1 cellular context compared by ENCODE assay signal in the genomic region with DNA sequence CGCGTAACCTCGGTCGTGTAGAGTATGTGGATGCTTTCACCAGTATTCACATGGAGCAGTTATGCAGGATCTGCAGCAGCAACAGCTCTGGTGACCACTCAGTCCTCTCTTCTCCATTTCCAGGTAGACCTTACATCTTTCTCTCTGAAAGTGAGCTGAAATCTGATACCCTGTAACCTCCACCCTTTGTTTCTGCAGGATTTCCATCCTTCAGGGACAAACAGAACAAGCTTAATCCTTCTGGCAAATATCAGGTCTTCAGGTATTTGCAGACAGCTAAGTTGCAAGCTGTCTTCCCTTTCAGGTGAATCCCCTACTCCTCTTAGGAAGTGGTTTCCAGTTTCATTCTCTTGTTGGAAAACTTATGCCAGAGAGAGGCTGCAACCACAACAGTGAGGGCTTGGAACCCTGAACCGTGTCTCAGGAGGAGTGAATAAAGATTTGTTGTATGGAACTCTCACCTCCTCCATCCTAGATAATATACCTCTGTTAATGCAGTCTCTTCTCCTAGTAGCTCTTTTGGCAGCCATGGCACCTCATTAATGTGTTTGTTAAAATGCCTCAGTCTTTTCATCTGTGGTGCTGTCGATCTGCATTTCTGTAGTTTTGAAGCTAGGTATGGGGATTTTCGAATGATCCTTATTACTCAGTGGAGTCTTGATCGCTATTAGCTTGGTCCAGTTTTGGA.
TF ChIP-seq lines count a peak whose summit lies in the region.

No MANE protein-coding gene starts in this region.

TF ChIP-seq in H1, 55 proteins besides CTCF, POLR2A, EP300 and RAD21:
- TF ChIP-seq CREB1 (IDR thresholded peaks at IDR 0.05) (no peak), NANOG (IDR thresholded peaks at IDR 0.05; ENCODE audit: insufficient read depth, low read depth, low read length, poor library complexity, severe bottlenecking) (no peak), SP2 (IDR thresholded peaks at IDR 0.05; ENCODE audit: low read length) (no peak), SIN3A (conservative IDR thresholded peaks at IDR 0.05 in 1 of 2, IDR thresholded peaks at IDR 0.05 in 1 of 2; ENCODE audit: low read depth in 1 of 2, low read length in 2 of 2) (no peak), YY1 (IDR thresholded peaks at IDR 0.05; ENCODE audit: low read depth, low read length) (no peak), HDAC2 (IDR thresholded peaks at IDR 0.05; ENCODE audit: borderline replicate concordance in 1 of 2, low read depth in 2 of 2, low read length in 2 of 2) (no peak), E2F6 (IDR thresholded peaks at IDR 0.05) (no peak), EGR1 (IDR thresholded peaks at IDR 0.05; ENCODE audit: borderline replicate concordance, low read depth, low read length) (no peak), MAFK (IDR thresholded peaks at IDR 0.05; ENCODE audit: low read depth, low read length) (no peak), CHD2 (IDR thresholded peaks at IDR 0.05; ENCODE audit: low read length) (no peak), BRCA1 (IDR thresholded peaks at IDR 0.05; ENCODE audit: low read depth, low read length) (no peak), KDM1A (IDR thresholded peaks at IDR 0.05; ENCODE audit: borderline replicate concordance, low read length) (peak; percentile 41; the same call in 1 of the 2 replicates), PHF8 (conservative IDR thresholded peaks at IDR 0.05; ENCODE audit: low read depth, low read length) (no peak), SRF (IDR thresholded peaks at IDR 0.05; ENCODE audit: low read depth, low read length) (no peak), ZNF274 (IDR thresholded peaks at IDR 0.05; ENCODE audit: borderline replicate concordance, extremely low read depth, low read length) (no peak), ATF3 (IDR thresholded peaks at IDR 0.05; ENCODE audit: insufficient read depth, low read depth, low read length) (no peak), KDM4A (IDR thresholded peaks at IDR 0.05; ENCODE audit: low read depth, low read length, severe bottlenecking) (no peak), KDM5A (IDR thresholded peaks at IDR 0.05; ENCODE audit: low read length) (no peak), RXRA (IDR thresholded peaks at IDR 0.05; ENCODE audit: insufficient read depth, low read depth, low read length) (no peak), SP1 (IDR thresholded peaks at IDR 0.05; ENCODE audit: low read depth, low read length) (no peak), TAF1 (IDR thresholded peaks at IDR 0.05; ENCODE audit: low read depth, low read length) (0 out of 2 replicates have a peak, but pooled peaks have one; percentile 5), CTBP2 (IDR thresholded peaks at IDR 0.05; ENCODE audit: borderline replicate concordance, insufficient read depth, insufficient read length, low read length) (no peak), BCL11A (IDR thresholded peaks at IDR 0.05; ENCODE audit: low read depth in 2 of 2, low read length in 2 of 2) (no peak), CHD7 (IDR thresholded peaks at IDR 0.05; ENCODE audit: insufficient replicate concordance, low read length) (no peak), TBP (IDR thresholded peaks at IDR 0.05; ENCODE audit: low read depth, low read length) (no peak), ASH2L (IDR thresholded peaks at IDR 0.05; ENCODE audit: low read length) (peak; percentile 18), SP4 (IDR thresholded peaks at IDR 0.05; ENCODE audit: low read length) (no peak), BACH1 (IDR thresholded peaks at IDR 0.05; ENCODE audit: low read length) (no peak), HDAC6 (IDR thresholded peaks at IDR 0.05; ENCODE audit: low read depth, low read length) (no peak), CEBPB (IDR thresholded peaks at IDR 0.05; ENCODE audit: low read depth, low read length) (no peak), GTF2F1 (IDR thresholded peaks at IDR 0.05; ENCODE audit: borderline replicate concordance, low read depth, low read length) (no peak), POLR2AphosphoS5 (IDR thresholded peaks at IDR 0.05; ENCODE audit: low read depth, low read length) (no peak), SIX5 (IDR thresholded peaks at IDR 0.05; ENCODE audit: low read depth, low read length) (peak; percentile 22; the same call in 1 of the 2 replicates)
- TF ChIP-seq, protein P1, sequence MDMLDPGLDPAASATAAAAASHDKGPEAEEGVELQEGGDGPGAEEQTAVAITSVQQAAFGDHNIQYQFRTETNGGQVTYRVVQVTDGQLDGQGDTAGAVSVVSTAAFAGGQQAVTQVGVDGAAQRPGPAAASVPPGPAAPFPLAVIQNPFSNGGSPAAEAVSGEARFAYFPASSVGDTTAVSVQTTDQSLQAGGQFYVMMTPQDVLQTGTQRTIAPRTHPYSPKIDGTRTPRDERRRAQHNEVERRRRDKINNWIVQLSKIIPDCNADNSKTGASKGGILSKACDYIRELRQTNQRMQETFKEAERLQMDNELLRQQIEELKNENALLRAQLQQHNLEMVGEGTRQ (IDR thresholded peaks at IDR 0.05; ENCODE audit: low read length), result no peak
TF ChIP-seq in H1: peak in this region for 4.
